1 cellular context compared by ENCODE assay signal in the genomic region with DNA sequence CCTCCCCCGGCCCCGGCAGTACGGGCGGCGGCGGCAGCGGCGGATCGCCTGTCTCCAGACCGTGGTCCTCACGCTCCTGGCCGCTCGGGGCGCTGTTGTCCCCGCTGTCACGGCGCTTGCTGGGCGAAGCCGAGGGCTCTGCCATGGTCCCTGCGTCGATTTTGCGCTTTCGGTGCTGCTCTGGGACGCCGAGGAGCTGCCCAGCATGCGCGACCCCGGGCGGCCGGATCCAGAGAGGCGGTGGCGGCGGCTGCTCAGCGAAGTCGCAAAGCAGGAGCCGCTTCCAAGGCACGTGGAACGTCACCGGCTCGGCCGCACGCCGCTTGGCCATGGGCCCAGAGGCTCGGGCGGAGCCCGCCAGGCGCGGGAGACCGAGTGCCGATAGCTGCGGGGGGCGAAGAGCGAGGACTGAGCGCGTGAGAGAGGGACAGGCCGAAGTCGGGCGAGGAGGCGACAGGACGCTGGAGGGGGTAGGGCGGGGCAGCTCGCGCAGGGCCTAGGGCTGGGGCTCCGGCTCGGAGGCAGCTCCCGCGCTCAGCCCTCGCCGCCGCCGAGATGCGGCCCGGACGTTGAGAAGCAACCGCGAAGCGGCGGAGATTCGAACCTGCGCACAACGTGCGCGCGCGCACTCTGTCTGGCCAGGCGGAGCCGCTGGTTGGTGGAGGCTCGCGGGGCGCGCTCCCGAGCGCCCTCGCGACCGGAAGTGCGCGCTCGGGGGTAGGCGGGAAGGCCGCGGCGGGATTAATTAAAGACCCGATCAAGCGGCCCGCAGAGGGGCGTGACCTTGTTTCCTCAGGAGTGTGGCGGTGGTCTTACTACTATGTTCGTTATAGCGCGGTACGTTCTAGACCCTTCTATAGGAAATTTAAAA.
A peak's percentile ranks its signal among the peaks of the same experiment; 100 is the strongest.
TF ChIP-seq lines count a peak whose summit lies in the region.

A gene with protein sequence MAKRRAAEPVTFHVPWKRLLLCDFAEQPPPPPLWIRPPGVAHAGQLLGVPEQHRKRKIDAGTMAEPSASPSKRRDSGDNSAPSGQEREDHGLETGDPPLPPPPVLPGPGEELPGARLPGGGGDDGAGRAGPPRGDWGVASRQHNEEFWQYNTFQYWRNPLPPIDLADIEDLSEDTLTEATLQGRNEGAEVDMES (minus strand): TSS at position 632 of the 871 bp plus-strand sequence. CDS start 301 bp downstream, at position 331.

TF ChIP-seq in GM12878, 131 proteins besides CTCF, POLR2A, EP300 and RAD21 (continued from another document):
- TF ChIP-seq, protein P1, sequence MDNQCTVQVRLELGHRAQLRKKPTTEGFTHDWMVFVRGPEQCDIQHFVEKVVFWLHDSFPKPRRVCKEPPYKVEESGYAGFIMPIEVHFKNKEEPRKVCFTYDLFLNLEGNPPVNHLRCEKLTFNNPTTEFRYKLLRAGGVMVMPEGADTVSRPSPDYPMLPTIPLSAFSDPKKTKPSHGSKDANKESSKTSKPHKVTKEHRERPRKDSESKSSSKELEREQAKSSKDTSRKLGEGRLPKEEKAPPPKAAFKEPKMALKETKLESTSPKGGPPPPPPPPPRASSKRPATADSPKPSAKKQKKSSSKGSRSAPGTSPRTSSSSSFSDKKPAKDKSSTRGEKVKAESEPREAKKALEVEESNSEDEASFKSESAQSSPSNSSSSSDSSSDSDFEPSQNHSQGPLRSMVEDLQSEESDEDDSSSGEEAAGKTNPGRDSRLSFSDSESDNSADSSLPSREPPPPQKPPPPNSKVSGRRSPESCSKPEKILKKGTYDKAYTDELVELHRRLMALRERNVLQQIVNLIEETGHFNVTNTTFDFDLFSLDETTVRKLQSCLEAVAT (IDR thresholded peaks at IDR 0.05): no peak
- TF ChIP-seq, protein P2, sequence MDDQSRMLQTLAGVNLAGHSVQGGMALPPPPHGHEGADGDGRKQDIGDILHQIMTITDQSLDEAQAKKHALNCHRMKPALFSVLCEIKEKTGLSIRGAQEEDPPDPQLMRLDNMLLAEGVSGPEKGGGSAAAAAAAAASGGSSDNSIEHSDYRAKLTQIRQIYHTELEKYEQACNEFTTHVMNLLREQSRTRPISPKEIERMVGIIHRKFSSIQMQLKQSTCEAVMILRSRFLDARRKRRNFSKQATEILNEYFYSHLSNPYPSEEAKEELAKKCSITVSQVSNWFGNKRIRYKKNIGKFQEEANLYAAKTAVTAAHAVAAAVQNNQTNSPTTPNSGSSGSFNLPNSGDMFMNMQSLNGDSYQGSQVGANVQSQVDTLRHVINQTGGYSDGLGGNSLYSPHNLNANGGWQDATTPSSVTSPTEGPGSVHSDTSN (IDR thresholded peaks at IDR 0.05; ENCODE audit: insufficient replicate concordance, low read depth, low read length): no peak
- TF ChIP-seq ZBED1 (IDR thresholded peaks at IDR 0.05; ENCODE audit: borderline replicate concordance): no peak
- TF ChIP-seq NR2F1 (conservative IDR thresholded peaks at IDR 0.05): 0 out of 2 replicates have a peak, but pooled peaks have one; percentile 27
- no peak for TF ChIP-seq YBX1 (IDR thresholded peaks at IDR 0.05)
- TF ChIP-seq, protein P3, sequence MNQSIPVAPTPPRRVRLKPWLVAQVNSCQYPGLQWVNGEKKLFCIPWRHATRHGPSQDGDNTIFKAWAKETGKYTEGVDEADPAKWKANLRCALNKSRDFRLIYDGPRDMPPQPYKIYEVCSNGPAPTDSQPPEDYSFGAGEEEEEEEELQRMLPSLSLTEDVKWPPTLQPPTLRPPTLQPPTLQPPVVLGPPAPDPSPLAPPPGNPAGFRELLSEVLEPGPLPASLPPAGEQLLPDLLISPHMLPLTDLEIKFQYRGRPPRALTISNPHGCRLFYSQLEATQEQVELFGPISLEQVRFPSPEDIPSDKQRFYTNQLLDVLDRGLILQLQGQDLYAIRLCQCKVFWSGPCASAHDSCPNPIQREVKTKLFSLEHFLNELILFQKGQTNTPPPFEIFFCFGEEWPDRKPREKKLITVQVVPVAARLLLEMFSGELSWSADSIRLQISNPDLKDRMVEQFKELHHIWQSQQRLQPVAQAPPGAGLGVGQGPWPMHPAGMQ (IDR thresholded peaks at IDR 0.05; ENCODE audit: borderline replicate concordance): no peak
- peak; percentile 44; the same call in 1 of the 2 replicates for TF ChIP-seq RB1 (IDR thresholded peaks at IDR 0.05; ENCODE audit: borderline replicate concordance)
- TF ChIP-seq POLR2AphosphoS5 (IDR thresholded peaks at IDR 0.05; ENCODE audit: low read length): peak; percentile 79
- TF ChIP-seq NR2C2 (IDR thresholded peaks at IDR 0.05; ENCODE audit: borderline replicate concordance, control insufficient read depth, insufficient read length, low read depth): no peak
- TF ChIP-seq, protein P4, sequence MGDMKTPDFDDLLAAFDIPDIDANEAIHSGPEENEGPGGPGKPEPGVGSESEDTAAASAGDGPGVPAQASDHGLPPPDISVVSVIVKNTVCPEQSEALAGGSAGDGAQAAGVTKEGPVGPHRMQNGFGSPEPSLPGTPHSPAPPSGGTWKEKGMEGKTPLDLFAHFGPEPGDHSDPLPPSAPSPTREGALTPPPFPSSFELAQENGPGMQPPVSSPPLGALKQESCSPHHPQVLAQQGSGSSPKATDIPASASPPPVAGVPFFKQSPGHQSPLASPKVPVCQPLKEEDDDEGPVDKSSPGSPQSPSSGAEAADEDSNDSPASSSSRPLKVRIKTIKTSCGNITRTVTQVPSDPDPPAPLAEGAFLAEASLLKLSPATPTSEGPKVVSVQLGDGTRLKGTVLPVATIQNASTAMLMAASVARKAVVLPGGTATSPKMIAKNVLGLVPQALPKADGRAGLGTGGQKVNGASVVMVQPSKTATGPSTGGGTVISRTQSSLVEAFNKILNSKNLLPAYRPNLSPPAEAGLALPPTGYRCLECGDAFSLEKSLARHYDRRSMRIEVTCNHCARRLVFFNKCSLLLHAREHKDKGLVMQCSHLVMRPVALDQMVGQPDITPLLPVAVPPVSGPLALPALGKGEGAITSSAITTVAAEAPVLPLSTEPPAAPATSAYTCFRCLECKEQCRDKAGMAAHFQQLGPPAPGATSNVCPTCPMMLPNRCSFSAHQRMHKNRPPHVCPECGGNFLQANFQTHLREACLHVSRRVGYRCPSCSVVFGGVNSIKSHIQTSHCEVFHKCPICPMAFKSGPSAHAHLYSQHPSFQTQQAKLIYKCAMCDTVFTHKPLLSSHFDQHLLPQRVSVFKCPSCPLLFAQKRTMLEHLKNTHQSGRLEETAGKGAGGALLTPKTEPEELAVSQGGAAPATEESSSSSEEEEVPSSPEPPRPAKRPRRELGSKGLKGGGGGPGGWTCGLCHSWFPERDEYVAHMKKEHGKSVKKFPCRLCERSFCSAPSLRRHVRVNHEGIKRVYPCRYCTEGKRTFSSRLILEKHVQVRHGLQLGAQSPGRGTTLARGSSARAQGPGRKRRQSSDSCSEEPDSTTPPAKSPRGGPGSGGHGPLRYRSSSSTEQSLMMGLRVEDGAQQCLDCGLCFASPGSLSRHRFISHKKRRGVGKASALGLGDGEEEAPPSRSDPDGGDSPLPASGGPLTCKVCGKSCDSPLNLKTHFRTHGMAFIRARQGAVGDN (IDR thresholded peaks at IDR 0.05): no peak
- TF ChIP-seq, protein P5, sequence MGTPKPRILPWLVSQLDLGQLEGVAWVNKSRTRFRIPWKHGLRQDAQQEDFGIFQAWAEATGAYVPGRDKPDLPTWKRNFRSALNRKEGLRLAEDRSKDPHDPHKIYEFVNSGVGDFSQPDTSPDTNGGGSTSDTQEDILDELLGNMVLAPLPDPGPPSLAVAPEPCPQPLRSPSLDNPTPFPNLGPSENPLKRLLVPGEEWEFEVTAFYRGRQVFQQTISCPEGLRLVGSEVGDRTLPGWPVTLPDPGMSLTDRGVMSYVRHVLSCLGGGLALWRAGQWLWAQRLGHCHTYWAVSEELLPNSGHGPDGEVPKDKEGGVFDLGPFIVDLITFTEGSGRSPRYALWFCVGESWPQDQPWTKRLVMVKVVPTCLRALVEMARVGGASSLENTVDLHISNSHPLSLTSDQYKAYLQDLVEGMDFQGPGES (IDR thresholded peaks at IDR 0.05): no peak
- no peak for TF ChIP-seq WRNIP1 (IDR thresholded peaks at IDR 0.05; ENCODE audit: borderline replicate concordance, low read depth, low read length)
- no peak for TF ChIP-seq SP1 (IDR thresholded peaks at IDR 0.05; ENCODE audit: low read depth, low read length)
- TF ChIP-seq ZNF217 (IDR thresholded peaks at IDR 0.05): peak; percentile 53; the same call in 1 of the 2 replicates
- TF ChIP-seq TAF1 (IDR thresholded peaks at IDR 0.05; ENCODE audit: borderline replicate concordance, low read depth, low read length): peak; percentile 61; the same call in 1 of the 2 replicates
- TF ChIP-seq IRF4 (IDR thresholded peaks at IDR 0.05; ENCODE audit: low read depth, low read length): no peak
- TF ChIP-seq ATF7 (IDR thresholded peaks at IDR 0.05; ENCODE audit: low read depth): no peak
- no peak for TF ChIP-seq ZZZ3 (IDR thresholded peaks at IDR 0.05; ENCODE audit: control insufficient read depth, insufficient read length, low read depth)
- TF ChIP-seq SIX5 (IDR thresholded peaks at IDR 0.05; ENCODE audit: low read depth, low read length, severe bottlenecking): no peak
- peak; percentile 75 for TF ChIP-seq GATAD2B (conservative IDR thresholded peaks at IDR 0.05; ENCODE audit: low read depth)
- TF ChIP-seq, protein P6, sequence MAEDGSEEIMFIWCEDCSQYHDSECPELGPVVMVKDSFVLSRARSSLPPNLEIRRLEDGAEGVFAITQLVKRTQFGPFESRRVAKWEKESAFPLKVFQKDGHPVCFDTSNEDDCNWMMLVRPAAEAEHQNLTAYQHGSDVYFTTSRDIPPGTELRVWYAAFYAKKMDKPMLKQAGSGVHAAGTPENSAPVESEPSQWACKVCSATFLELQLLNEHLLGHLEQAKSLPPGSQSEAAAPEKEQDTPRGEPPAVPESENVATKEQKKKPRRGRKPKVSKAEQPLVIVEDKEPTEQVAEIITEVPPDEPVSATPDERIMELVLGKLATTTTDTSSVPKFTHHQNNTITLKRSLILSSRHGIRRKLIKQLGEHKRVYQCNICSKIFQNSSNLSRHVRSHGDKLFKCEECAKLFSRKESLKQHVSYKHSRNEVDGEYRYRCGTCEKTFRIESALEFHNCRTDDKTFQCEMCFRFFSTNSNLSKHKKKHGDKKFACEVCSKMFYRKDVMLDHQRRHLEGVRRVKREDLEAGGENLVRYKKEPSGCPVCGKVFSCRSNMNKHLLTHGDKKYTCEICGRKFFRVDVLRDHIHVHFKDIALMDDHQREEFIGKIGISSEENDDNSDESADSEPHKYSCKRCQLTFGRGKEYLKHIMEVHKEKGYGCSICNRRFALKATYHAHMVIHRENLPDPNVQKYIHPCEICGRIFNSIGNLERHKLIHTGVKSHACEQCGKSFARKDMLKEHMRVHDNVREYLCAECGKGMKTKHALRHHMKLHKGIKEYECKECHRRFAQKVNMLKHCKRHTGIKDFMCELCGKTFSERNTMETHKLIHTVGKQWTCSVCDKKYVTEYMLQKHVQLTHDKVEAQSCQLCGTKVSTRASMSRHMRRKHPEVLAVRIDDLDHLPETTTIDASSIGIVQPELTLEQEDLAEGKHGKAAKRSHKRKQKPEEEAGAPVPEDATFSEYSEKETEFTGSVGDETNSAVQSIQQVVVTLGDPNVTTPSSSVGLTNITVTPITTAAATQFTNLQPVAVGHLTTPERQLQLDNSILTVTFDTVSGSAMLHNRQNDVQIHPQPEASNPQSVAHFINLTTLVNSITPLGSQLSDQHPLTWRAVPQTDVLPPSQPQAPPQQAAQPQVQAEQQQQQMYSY (CRISPR knock-in tag; IDR thresholded peaks at IDR 0.05): no peak
- TF ChIP-seq STAT1 (conservative IDR thresholded peaks at IDR 0.05): 0 out of 2 replicates have a peak, but pooled peaks have one; percentile 35
